12 cellular contexts compared by ENCODE assay signal in genomic region chr1:232904566-232904965, GRCh38. TPM values are rescaled to one million over a fixed set of nuclear protein-coding genes. Genes with fewer than 3 reads are reported as not detected.
DNase-seq lines count a peak whose midpoint lies in the region; ATAC-seq and TF ChIP-seq lines count a peak whose summit lies in the region.
"Had no signal": no experiment of that assay in that cellular context is flagged by ENCODE, and none has a peak within 500 bp of the region (broad histone marks: within the 10 kb centered on the region; RNA-seq: fewer than 3 reads in every experiment).

No MANE protein-coding gene starts in this region.

- no peak overlapping the region for H3K27ac Mint-ChIP-seq in activated CD4-positive, alpha-beta T cell treated with anti-CD3 and anti-CD28 coated beads, Interleukin-2, amount 10 ng/mL, durations not matched to agents 7 days and 5 days
- no peak overlapping the region for H3K27ac Mint-ChIP-seq in stimulated activated naive CD8-positive, alpha-beta T cell treated with anti-CD3 and anti-CD28 coated beads, Interleukin-15, amount 100 ng/mL, for 72 hours
- H3K27ac Mint-ChIP-seq: activated naive CD8-positive, alpha-beta T cell; T-cell had no signal

- peaks cover 61% of the 10 kb centered on the region for H3K4me1 Mint-ChIP-seq in activated CD4-positive, alpha-beta T cell treated with anti-CD3 and anti-CD28 coated beads, Interleukin-2, amount 10 ng/mL, durations not matched to agents 7 days and 5 days
- peaks cover 30% of the 10 kb centered on the region for H3K4me1 Mint-ChIP-seq in stimulated activated naive CD8-positive, alpha-beta T cell treated with anti-CD3 and anti-CD28 coated beads, Interleukin-15, amount 100 ng/mL, for 72 hours

- H3K4me3 ChIP-seq in MG63: no peak overlapping the region
- H3K4me3 ChIP-seq: heart right ventricle had no signal

- no peaks in the 10 kb centered on the region for H3K36me3 Mint-ChIP-seq in activated CD4-positive, alpha-beta T cell treated with anti-CD3 and anti-CD28 coated beads, Interleukin-2, amount 10 ng/mL, durations not matched to agents 7 days and 5 days (ENCODE audit: low read depth)
- H3K36me3 Mint-ChIP-seq: activated naive CD8-positive, alpha-beta T cell; T-cell had no signal

- no peaks in the 10 kb centered on the region for H3K36me3 ChIP-seq in MG63
- H3K36me3 ChIP-seq: heart right ventricle, neutrophil had no signal

- no peaks in the 10 kb centered on the region for H3K9me3 ChIP-seq in MG63
- H3K9me3 ChIP-seq: heart right ventricle, neutrophil had no signal

- no peaks in the 10 kb centered on the region for H3K27me3 ChIP-seq in MG63
- H3K27me3 ChIP-seq: heart right ventricle, neutrophil had no signal

- POLR2A ChIA-PET in activated CD4-positive, alpha-beta T cell treated with anti-CD3 and anti-CD28 coated beads, Interleukin-2, amount 10 ng/mL, durations not matched to agents 7 days and 5 days (lab: Charles Lee): interaction anchor here (0.7 kb wide), 1 partner anchor 118 kb away, joined by 3 read pairs; no protein-coding TSS in a partner anchor
- POLR2A ChIA-PET in HEK293T (lab: Yijun Ruan, JAX): no interaction called here

- no peaks in the 10 kb centered on the region for H3K27me3 Mint-ChIP-seq in activated CD4-positive, alpha-beta T cell treated with anti-CD3 and anti-CD28 coated beads, Interleukin-2, amount 10 ng/mL, durations not matched to agents 7 days and 5 days
- H3K27me3 Mint-ChIP-seq in stimulated activated naive CD8-positive, alpha-beta T cell treated with anti-CD3 and anti-CD28 coated beads, Interleukin-15, amount 100 ng/mL, for 72 hours: peaks cover 9% of the 10 kb centered on the region

- peaks cover 3% of the 10 kb centered on the region for H3K9me3 Mint-ChIP-seq in activated CD4-positive, alpha-beta T cell treated with anti-CD3 and anti-CD28 coated beads, Interleukin-2, amount 10 ng/mL, durations not matched to agents 7 days and 5 days
- H3K9me3 Mint-ChIP-seq in stimulated activated naive CD8-positive, alpha-beta T cell treated with anti-CD3 and anti-CD28 coated beads, Interleukin-15, amount 100 ng/mL, for 72 hours: peaks cover 0 to 5% of the 10 kb centered on the region in 2 donors
- H3K9me3 Mint-ChIP-seq: T-cell had no signal

- DNase-seq in activated CD4-positive, alpha-beta T cell treated with anti-CD3 and anti-CD28 coated beads, Interleukin-2, amount 10 ng/mL, durations not matched to agents 7 days and 5 days: peak; percentile 17
- no peak for DNase-seq in activated CD4-positive, alpha-beta T cell treated with anti-CD3 and anti-CD28 coated beads for 1 hour
- DNase-seq in MG63 (peak; percentile 48), dedifferentiated amniotic fluid mesenchymal stem cell (ENCODE audit: extremely low spot score) (peak; percentile 67), HEK293T (ENCODE audit: extremely low spot score) (no peak), DMS79 (lab: John Stamatoyannopoulos, UW) (no peak)
- DNase-seq in stimulated activated naive CD8-positive, alpha-beta T cell treated with anti-CD3 and anti-CD28 coated beads, Interleukin-15, amount 100 ng/mL, for 72 hours: no peak
- DNase-seq: heart right ventricle, T-cell had no signal

- CTCF ChIA-PET in activated CD4-positive, alpha-beta T cell treated with anti-CD3 and anti-CD28 coated beads, Interleukin-2, amount 10 ng/mL, durations not matched to agents 7 days and 5 days (lab: Charles Lee): interaction anchor here (1.1 to 2.4 kb wide), 4 partner anchors 12 to 35 kb away, joined by 3 to 7 read pairs (median 6); no protein-coding TSS in a partner anchor
- CTCF ChIA-PET in HEK293T (lab: Yijun Ruan, JAX): no interaction called here

- no peak overlapping the region for H3K4me3 Mint-ChIP-seq in activated CD4-positive, alpha-beta T cell treated with anti-CD3 and anti-CD28 coated beads, Interleukin-2, amount 10 ng/mL, durations not matched to agents 7 days and 5 days
- H3K4me3 Mint-ChIP-seq in stimulated activated naive CD8-positive, alpha-beta T cell treated with anti-CD3 and anti-CD28 coated beads, Interleukin-15, amount 100 ng/mL, for 72 hours: no peak overlapping the region
- H3K4me3 Mint-ChIP-seq: activated naive CD8-positive, alpha-beta T cell; T-cell had no signal

- peak; percentile 74 for ATAC-seq in stimulated activated naive CD8-positive, alpha-beta T cell treated with anti-CD3 and anti-CD28 coated beads, Interleukin-15, amount 100 ng/mL, for 72 hours
- no peak for ATAC-seq in GM19328 (IDR thresholded peaks at IDR 0.05; ENCODE audit: unreplicated experiment)
- ATAC-seq: heart right ventricle, T-cell had no signal

TF ChIP-seq in HEK293T, 16 proteins besides CTCF, POLR2A, EP300 and RAD21:
- TF ChIP-seq HDGF (IDR thresholded peaks at IDR 0.05; ENCODE audit: borderline replicate concordance) (no peak), FOXA1 (IDR thresholded peaks at IDR 0.05) (no peak), CTBP1 (IDR thresholded peaks at IDR 0.05; ENCODE audit: borderline replicate concordance) (no peak), TARDBP (IDR thresholded peaks at IDR 0.05) (no peak), FOXM1 (IDR thresholded peaks at IDR 0.05; ENCODE audit: borderline replicate concordance) (no peak), ELF4 (IDR thresholded peaks at IDR 0.05) (no peak), BHLHE40 (IDR thresholded peaks at IDR 0.05; ENCODE audit: borderline replicate concordance) (no peak), SP1 (IDR thresholded peaks at IDR 0.05) (no peak), L3MBTL2 (conservative IDR thresholded peaks at IDR 0.05) (no peak), SUZ12 (IDR thresholded peaks at IDR 0.05) (no peak), FOXK2 (IDR thresholded peaks at IDR 0.05) (no peak), NFRKB (IDR thresholded peaks at IDR 0.05) (no peak), ZNF384 (IDR thresholded peaks at IDR 0.05) (no peak), LEF1 (IDR thresholded peaks at IDR 0.05; ENCODE audit: borderline replicate concordance) (no peak), PKNOX1 (IDR thresholded peaks at IDR 0.05) (no peak), ARNT (IDR thresholded peaks at IDR 0.05) (no peak)

RNA-seq across cellular contexts. Expression of gene NTPCR, which starts 45.8 kb away (rescaled TPM):
- 10 to 100 TPM; 36.9 to 45.8 TPM for total RNA-seq in activated CD4-positive, alpha-beta T cell treated with anti-CD3 and anti-CD28 coated beads, Interleukin-2, amount 10 ng/mL, durations not matched to agents 7 days and 5 days
- 34.5 and 47.6 TPM in 2 replicates for total RNA-seq in MG63 (2014; rRNA removed; shearing (Covaris generic); ENCODE audit: low replicate concordance)

Comparison
In these comparisons a context has a peak if more than half of its experiments do, and no peak if none do; other contexts are left out.
1. DNase-seq: peak in activated CD4-positive, alpha-beta T cell treated with anti-CD3 and anti-CD28 coated beads, Interleukin-2, amount 10 ng/mL, durations not matched to agents 7 days and 5 days (single experiment), MG63 (single experiment) and dedifferentiated amniotic fluid mesenchymal stem cell (single experiment); none in activated CD4-positive, alpha-beta T cell treated with anti-CD3 and anti-CD28 coated beads for 1 hour (single experiment), stimulated activated naive CD8-positive, alpha-beta T cell treated with anti-CD3 and anti-CD28 coated beads, Interleukin-15, amount 100 ng/mL, for 72 hours (0 of 2), HEK293T (single experiment) and DMS79 (single experiment).